Comparison of ENCODE assay signal across 1 cellular context in the genomic region with DNA sequence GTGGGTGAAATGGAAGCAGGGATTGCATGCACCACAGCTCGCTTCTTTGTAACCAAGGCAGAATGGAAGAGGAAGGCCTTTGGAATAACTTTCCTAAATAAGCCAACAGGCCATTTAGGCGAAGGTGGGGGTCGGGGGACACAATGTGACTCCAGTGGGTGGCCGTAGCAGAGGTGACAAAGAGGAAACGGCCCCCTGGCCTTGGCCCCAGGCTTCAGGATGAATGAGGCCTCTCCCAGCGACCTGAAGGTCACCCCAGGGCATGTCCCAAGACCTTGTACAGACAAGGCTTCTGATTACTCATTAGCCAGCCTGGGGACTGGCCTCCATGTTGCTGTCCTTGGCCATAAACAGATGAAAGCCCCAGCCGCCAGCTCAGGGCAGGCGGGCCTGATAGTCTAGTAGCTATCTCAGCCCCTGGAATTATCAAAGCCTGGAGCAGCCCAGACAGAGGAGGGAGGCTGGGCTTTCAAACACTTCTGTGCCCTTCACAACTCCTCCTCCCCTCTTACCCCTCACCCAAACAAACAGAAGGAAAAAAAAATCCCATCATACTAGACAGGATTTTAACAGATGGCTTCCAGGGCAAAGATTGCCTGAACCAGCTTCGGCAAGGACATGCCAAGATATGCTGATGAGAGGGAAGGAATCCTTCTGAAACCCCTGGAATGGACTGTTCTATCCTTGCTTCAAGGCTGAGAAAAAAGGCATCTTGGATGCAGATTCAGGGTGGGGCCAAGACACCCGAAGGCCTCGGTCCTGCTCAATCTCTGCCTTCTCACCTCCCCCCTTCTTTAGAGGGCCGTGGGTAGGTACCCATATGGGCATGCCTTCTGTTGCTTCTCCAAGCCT.
TF ChIP-seq lines count a peak whose summit lies in the region.

No MANE protein-coding gene starts in this region.

TF ChIP-seq in HepG2, 621 proteins besides CTCF, POLR2A, EP300 and RAD21 (continued from another document and continues in another):
- TF ChIP-seq, protein P1, sequence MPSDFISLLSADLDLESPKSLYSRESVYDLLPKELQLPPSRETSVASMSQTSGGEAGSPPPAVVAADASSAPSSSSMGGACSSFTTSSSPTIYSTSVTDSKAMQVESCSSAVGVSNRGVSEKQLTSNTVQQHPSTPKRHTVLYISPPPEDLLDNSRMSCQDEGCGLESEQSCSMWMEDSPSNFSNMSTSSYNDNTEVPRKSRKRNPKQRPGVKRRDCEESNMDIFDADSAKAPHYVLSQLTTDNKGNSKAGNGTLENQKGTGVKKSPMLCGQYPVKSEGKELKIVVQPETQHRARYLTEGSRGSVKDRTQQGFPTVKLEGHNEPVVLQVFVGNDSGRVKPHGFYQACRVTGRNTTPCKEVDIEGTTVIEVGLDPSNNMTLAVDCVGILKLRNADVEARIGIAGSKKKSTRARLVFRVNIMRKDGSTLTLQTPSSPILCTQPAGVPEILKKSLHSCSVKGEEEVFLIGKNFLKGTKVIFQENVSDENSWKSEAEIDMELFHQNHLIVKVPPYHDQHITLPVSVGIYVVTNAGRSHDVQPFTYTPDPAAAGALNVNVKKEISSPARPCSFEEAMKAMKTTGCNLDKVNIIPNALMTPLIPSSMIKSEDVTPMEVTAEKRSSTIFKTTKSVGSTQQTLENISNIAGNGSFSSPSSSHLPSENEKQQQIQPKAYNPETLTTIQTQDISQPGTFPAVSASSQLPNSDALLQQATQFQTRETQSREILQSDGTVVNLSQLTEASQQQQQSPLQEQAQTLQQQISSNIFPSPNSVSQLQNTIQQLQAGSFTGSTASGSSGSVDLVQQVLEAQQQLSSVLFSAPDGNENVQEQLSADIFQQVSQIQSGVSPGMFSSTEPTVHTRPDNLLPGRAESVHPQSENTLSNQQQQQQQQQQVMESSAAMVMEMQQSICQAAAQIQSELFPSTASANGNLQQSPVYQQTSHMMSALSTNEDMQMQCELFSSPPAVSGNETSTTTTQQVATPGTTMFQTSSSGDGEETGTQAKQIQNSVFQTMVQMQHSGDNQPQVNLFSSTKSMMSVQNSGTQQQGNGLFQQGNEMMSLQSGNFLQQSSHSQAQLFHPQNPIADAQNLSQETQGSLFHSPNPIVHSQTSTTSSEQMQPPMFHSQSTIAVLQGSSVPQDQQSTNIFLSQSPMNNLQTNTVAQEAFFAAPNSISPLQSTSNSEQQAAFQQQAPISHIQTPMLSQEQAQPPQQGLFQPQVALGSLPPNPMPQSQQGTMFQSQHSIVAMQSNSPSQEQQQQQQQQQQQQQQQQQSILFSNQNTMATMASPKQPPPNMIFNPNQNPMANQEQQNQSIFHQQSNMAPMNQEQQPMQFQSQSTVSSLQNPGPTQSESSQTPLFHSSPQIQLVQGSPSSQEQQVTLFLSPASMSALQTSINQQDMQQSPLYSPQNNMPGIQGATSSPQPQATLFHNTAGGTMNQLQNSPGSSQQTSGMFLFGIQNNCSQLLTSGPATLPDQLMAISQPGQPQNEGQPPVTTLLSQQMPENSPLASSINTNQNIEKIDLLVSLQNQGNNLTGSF (CRISPR knock-in tag; IDR thresholded peaks at IDR 0.05): 0 out of 2 replicates have a peak, but pooled peaks have one; percentile 26
- TF ChIP-seq SP2 (CRISPR knock-in tag; IDR thresholded peaks at IDR 0.05) (no peak), ZNF260 (CRISPR knock-in tag; IDR thresholded peaks at IDR 0.05; ENCODE audit: borderline replicate concordance, low read depth) (no peak), BRD4 (CRISPR knock-in tag; IDR thresholded peaks at IDR 0.05) (peak; percentile 93; the same call in 1 of the 2 replicates), ZNF354B (CRISPR knock-in tag; IDR thresholded peaks at IDR 0.05) (no peak), SSRP1 (CRISPR knock-in tag; IDR thresholded peaks at IDR 0.05) (no peak), SUZ12 (IDR thresholded peaks at IDR 0.05; ENCODE audit: low read depth, low read length) (no peak), ZNF713 (CRISPR knock-in tag; IDR thresholded peaks at IDR 0.05) (peak; percentile 69; the same call in 1 of the 2 replicates), ISX (CRISPR knock-in tag; conservative IDR thresholded peaks at IDR 0.05) (no peak), HMG20A (CRISPR knock-in tag; IDR thresholded peaks at IDR 0.05; ENCODE audit: borderline replicate concordance) (peak; percentile 92), KDM1A (CRISPR knock-in tag; IDR thresholded peaks at IDR 0.05) (0 out of 2 replicates have a peak, but pooled peaks have one; percentile 48), ZFP36L1 (CRISPR knock-in tag; IDR thresholded peaks at IDR 0.05) (0 out of 2 replicates have a peak, but pooled peaks have one; percentile 22), NRL (CRISPR knock-in tag; IDR thresholded peaks at IDR 0.05; ENCODE audit: borderline replicate concordance) (peak; percentile 39; the same call in 1 of the 2 replicates), ZNF777 (CRISPR knock-in tag; IDR thresholded peaks at IDR 0.05) (0 out of 2 replicates have a peak, but pooled peaks have one; percentile 23), RFX3 (CRISPR knock-in tag; IDR thresholded peaks at IDR 0.05) (0 out of 2 replicates have a peak, but pooled peaks have one; percentile 26), ZNF383 (CRISPR knock-in tag; IDR thresholded peaks at IDR 0.05; ENCODE audit: borderline replicate concordance) (no peak), MTF1 (CRISPR knock-in tag; IDR thresholded peaks at IDR 0.05) (no peak), ZMYM3 (CRISPR knock-in tag; IDR thresholded peaks at IDR 0.05) (peak; percentile 76), CENPX (CRISPR knock-in tag; IDR thresholded peaks at IDR 0.05) (no peak), SP140L (CRISPR knock-in tag; IDR thresholded peaks at IDR 0.05; ENCODE audit: borderline replicate concordance) (no peak), JUND (CRISPR knock-in tag; IDR thresholded peaks at IDR 0.05) (no peak), FOXC1 (CRISPR knock-in tag; IDR thresholded peaks at IDR 0.05; ENCODE audit: borderline replicate concordance) (no peak), ZNF850 (CRISPR knock-in tag; conservative IDR thresholded peaks at IDR 0.05) (no peak), ZNF264 (CRISPR knock-in tag; IDR thresholded peaks at IDR 0.05) (peak; percentile 69; the same call in 1 of the 2 replicates), ZNF510 (CRISPR knock-in tag; IDR thresholded peaks at IDR 0.05; ENCODE audit: low read depth) (no peak), MED13 (CRISPR knock-in tag; IDR thresholded peaks at IDR 0.05) (peak; percentile 98), TAF15 (IDR thresholded peaks at IDR 0.05; ENCODE audit: low read depth, low read length, poor library complexity, severe bottlenecking) (no peak), BCL6 (CRISPR knock-in tag; IDR thresholded peaks at IDR 0.05) (peak; percentile 95)
- TF ChIP-seq, protein P2, sequence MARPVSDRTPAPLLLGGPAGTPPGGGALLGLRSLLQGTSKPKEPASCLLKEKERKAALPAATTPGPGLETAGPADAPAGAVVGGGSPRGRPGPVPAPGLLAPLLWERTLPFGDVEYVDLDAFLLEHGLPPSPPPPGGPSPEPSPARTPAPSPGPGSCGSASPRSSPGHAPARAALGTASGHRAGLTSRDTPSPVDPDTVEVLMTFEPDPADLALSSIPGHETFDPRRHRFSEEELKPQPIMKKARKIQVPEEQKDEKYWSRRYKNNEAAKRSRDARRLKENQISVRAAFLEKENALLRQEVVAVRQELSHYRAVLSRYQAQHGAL (CRISPR knock-in tag; IDR thresholded peaks at IDR 0.05; ENCODE audit: not compliant biosample characterization): no peak
- TF ChIP-seq, protein P3, sequence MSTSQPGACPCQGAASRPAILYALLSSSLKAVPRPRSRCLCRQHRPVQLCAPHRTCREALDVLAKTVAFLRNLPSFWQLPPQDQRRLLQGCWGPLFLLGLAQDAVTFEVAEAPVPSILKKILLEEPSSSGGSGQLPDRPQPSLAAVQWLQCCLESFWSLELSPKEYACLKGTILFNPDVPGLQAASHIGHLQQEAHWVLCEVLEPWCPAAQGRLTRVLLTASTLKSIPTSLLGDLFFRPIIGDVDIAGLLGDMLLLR (CRISPR knock-in tag; IDR thresholded peaks at IDR 0.05): no peak
- TF ChIP-seq, protein P4, sequence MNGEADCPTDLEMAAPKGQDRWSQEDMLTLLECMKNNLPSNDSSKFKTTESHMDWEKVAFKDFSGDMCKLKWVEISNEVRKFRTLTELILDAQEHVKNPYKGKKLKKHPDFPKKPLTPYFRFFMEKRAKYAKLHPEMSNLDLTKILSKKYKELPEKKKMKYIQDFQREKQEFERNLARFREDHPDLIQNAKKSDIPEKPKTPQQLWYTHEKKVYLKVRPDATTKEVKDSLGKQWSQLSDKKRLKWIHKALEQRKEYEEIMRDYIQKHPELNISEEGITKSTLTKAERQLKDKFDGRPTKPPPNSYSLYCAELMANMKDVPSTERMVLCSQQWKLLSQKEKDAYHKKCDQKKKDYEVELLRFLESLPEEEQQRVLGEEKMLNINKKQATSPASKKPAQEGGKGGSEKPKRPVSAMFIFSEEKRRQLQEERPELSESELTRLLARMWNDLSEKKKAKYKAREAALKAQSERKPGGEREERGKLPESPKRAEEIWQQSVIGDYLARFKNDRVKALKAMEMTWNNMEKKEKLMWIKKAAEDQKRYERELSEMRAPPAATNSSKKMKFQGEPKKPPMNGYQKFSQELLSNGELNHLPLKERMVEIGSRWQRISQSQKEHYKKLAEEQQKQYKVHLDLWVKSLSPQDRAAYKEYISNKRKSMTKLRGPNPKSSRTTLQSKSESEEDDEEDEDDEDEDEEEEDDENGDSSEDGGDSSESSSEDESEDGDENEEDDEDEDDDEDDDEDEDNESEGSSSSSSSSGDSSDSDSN (CRISPR knock-in tag; IDR thresholded peaks at IDR 0.05): peak; percentile 71; the same call in 1 of the 2 replicates
- TF ChIP-seq, protein P5, sequence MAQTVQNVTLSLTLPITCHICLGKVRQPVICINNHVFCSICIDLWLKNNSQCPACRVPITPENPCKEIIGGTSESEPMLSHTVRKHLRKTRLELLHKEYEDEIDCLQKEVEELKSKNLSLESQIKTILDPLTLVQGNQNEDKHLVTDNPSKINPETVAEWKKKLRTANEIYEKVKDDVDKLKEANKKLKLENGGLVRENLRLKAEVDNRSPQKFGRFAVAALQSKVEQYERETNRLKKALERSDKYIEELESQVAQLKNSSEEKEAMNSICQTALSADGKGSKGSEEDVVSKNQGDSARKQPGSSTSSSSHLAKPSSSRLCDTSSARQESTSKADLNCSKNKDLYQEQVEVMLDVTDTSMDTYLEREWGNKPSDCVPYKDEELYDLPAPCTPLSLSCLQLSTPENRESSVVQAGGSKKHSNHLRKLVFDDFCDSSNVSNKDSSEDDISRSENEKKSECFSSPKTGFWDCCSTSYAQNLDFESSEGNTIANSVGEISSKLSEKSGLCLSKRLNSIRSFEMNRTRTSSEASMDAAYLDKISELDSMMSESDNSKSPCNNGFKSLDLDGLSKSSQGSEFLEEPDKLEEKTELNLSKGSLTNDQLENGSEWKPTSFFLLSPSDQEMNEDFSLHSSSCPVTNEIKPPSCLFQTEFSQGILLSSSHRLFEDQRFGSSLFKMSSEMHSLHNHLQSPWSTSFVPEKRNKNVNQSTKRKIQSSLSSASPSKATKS (CRISPR knock-in tag; IDR thresholded peaks at IDR 0.05): no peak
- TF ChIP-seq, protein P6, sequence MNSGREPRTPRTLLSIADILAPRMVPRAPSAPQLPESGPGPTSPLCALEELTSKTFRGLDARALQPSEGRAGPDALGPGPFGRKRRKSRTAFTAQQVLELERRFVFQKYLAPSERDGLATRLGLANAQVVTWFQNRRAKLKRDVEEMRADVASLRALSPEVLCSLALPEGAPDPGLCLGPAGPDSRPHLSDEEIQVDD (CRISPR knock-in tag; IDR thresholded peaks at IDR 0.05; ENCODE audit: borderline replicate concordance): no peak
- TF ChIP-seq, protein P7, sequence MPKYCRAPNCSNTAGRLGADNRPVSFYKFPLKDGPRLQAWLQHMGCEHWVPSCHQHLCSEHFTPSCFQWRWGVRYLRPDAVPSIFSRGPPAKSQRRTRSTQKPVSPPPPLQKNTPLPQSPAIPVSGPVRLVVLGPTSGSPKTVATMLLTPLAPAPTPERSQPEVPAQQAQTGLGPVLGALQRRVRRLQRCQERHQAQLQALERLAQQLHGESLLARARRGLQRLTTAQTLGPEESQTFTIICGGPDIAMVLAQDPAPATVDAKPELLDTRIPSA (CRISPR knock-in tag; IDR thresholded peaks at IDR 0.05; ENCODE audit: borderline replicate concordance): no peak
- TF ChIP-seq, protein P8, sequence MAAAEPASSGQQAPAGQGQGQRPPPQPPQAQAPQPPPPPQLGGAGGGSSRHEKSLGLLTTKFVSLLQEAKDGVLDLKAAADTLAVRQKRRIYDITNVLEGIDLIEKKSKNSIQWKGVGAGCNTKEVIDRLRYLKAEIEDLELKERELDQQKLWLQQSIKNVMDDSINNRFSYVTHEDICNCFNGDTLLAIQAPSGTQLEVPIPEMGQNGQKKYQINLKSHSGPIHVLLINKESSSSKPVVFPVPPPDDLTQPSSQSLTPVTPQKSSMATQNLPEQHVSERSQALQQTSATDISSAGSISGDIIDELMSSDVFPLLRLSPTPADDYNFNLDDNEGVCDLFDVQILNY (CRISPR knock-in tag; conservative IDR thresholded peaks at IDR 0.05): no peak
- TF ChIP-seq, protein P9, sequence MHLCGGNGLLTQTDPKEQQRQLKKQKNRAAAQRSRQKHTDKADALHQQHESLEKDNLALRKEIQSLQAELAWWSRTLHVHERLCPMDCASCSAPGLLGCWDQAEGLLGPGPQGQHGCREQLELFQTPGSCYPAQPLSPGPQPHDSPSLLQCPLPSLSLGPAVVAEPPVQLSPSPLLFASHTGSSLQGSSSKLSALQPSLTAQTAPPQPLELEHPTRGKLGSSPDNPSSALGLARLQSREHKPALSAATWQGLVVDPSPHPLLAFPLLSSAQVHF (CRISPR knock-in tag; IDR thresholded peaks at IDR 0.05): no peak
- TF ChIP-seq, protein P10, sequence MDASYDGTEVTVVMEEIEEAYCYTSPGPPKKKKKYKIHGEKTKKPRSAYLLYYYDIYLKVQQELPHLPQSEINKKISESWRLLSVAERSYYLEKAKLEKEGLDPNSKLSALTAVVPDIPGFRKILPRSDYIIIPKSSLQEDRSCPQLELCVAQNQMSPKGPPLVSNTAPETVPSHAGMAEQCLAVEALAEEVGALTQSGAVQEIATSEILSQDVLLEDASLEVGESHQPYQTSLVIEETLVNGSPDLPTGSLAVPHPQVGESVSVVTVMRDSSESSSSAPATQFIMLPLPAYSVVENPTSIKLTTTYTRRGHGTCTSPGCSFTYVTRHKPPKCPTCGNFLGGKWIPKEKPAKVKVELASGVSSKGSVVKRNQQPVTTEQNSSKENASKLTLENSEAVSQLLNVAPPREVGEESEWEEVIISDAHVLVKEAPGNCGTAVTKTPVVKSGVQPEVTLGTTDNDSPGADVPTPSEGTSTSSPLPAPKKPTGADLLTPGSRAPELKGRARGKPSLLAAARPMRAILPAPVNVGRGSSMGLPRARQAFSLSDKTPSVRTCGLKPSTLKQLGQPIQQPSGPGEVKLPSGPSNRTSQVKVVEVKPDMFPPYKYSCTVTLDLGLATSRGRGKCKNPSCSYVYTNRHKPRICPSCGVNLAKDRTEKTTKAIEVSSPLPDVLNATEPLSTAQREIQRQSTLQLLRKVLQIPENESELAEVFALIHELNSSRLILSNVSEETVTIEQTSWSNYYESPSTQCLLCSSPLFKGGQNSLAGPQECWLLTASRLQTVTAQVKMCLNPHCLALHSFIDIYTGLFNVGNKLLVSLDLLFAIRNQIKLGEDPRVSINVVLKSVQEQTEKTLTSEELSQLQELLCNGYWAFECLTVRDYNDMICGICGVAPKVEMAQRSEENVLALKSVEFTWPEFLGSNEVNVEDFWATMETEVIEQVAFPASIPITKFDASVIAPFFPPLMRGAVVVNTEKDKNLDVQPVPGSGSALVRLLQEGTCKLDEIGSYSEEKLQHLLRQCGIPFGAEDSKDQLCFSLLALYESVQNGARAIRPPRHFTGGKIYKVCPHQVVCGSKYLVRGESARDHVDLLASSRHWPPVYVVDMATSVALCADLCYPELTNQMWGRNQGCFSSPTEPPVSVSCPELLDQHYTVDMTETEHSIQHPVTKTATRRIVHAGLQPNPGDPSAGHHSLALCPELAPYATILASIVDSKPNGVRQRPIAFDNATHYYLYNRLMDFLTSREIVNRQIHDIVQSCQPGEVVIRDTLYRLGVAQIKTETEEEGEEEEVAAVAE (CRISPR knock-in tag; IDR thresholded peaks at IDR 0.05; ENCODE audit: borderline replicate concordance): no peak
